ENCODE assay signal across 1 cellular context in genomic region chr13:38980628-38981078, GRCh38.
TF ChIP-seq lines count a peak whose summit lies in the region.

No MANE protein-coding gene starts in this region.

TF ChIP-seq in K562, 482 proteins besides CTCF, POLR2A, EP300 and RAD21:
- no peak for TF ChIP-seq NR1H2 (CRISPR knock-in tag; IDR thresholded peaks at IDR 0.05)
- TF ChIP-seq ZNF584 (CRISPR knock-in tag; IDR thresholded peaks at IDR 0.05; ENCODE audit: low read depth) = 0 out of 2 replicates have a peak, but pooled peaks have one; percentile 29
- TF ChIP-seq CBX2 (IDR thresholded peaks at IDR 0.05; ENCODE audit: insufficient read depth, low read length, poor library complexity, severe bottlenecking) = no peak
- peak; percentile 56 for TF ChIP-seq CEBPG (CRISPR knock-in tag; IDR thresholded peaks at IDR 0.05)
- peak in 1 of 2 experiments; percentile 80; a peak in 2 of 4 replicates for TF ChIP-seq CEBPG (tag; conservative IDR thresholded peaks at IDR 0.05 in 1 of 2, IDR thresholded peaks at IDR 0.05 in 1 of 2)
- peak in 1 of 2 experiments; percentile 37; a peak in 2 of 4 replicates for TF ChIP-seq TRIM24 (IDR thresholded peaks at IDR 0.05)
- TF ChIP-seq, protein P1, sequence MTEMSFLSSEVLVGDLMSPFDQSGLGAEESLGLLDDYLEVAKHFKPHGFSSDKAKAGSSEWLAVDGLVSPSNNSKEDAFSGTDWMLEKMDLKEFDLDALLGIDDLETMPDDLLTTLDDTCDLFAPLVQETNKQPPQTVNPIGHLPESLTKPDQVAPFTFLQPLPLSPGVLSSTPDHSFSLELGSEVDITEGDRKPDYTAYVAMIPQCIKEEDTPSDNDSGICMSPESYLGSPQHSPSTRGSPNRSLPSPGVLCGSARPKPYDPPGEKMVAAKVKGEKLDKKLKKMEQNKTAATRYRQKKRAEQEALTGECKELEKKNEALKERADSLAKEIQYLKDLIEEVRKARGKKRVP (CRISPR knock-in tag; IDR thresholded peaks at IDR 0.05) = 0 out of 2 replicates have a peak, but pooled peaks have one; percentile 8
- TF ChIP-seq JUN (IDR thresholded peaks at IDR 0.05; ENCODE audit: borderline replicate concordance, low read depth, low read length) = no peak
- no peak for TF ChIP-seq JUN (CRISPR knock-in tag; IDR thresholded peaks at IDR 0.05; ENCODE audit: borderline replicate concordance)
- 0 out of 2 replicates have a peak, but pooled peaks have one; percentile 41 for TF ChIP-seq ZNF589 (CRISPR knock-in tag; IDR thresholded peaks at IDR 0.05; ENCODE audit: low read depth)
- no peak for TF ChIP-seq BRD4 (IDR thresholded peaks at IDR 0.05)
- TF ChIP-seq, protein P2, sequence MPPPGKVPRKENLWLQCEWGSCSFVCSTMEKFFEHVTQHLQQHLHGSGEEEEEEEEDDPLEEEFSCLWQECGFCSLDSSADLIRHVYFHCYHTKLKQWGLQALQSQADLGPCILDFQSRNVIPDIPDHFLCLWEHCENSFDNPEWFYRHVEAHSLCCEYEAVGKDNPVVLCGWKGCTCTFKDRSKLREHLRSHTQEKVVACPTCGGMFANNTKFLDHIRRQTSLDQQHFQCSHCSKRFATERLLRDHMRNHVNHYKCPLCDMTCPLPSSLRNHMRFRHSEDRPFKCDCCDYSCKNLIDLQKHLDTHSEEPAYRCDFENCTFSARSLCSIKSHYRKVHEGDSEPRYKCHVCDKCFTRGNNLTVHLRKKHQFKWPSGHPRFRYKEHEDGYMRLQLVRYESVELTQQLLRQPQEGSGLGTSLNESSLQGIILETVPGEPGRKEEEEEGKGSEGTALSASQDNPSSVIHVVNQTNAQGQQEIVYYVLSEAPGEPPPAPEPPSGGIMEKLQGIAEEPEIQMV (tag; conservative IDR thresholded peaks at IDR 0.05; ENCODE audit: low read depth) = no peak
